ENCODE assay signal across 32 cellular contexts in genomic region chr12:30567082-30567481, GRCh38.
"Had no signal": no experiment of that assay in that cellular context is flagged by ENCODE, and none has a peak within 500 bp of the region (broad histone marks: within the 10 kb centered on the region; RNA-seq: fewer than 3 reads in every experiment).

No MANE protein-coding gene starts in this region.

- H3K4me3 ChIP-seq: adrenal gland, body of pancreas, breast epithelium had no signal

- H3K4me1 ChIP-seq: adrenal gland, breast epithelium had no signal

- DNase-seq: activated B cell treated with CpG ODN at 0.5 μM for 24 hours; activated CD4-positive, alpha-beta memory T cell treated with anti-CD3 and anti-CD28 coated beads for 36 hours; activated CD4-positive, alpha-beta T cell treated with anti-CD3 and anti-CD28 coated beads for 4 hours; activated CD4-positive, alpha-beta T cell treated with anti-CD3 and anti-CD28 coated beads, Interleukin-2, amount 10 ng/mL, durations not matched to agents 24 days and 14 days; activated CD4-positive, alpha-beta T cell treated with anti-CD3 and anti-CD28 coated beads, Interleukin-2, amount 50 U/mL, for 1 hour; activated CD4-positive, alpha-beta T cell treated with anti-CD3 and anti-CD28 coated beads, Interleukin-2, amount 50 U/mL, for 4 hours; activated CD4-positive, CD25-positive, alpha-beta regulatory T cell treated with anti-CD3 and anti-CD28 coated beads, Interleukin-2, amount 50 U/mL, for 72 hours; activated CD8-positive, alpha-beta memory T cell treated with anti-CD3 and anti-CD28 coated beads, Interleukin-2, amount 50 U/mL, for 4 hours; activated CD8-positive, alpha-beta T cell treated with anti-CD3 and anti-CD28 coated beads for 36 hours; activated effector memory CD4-positive, alpha-beta T cell treated with anti-CD3 and anti-CD28 coated beads, Interleukin-2, amount 50 U/mL, for 16 hours; activated gamma-delta T cell treated with Interleukin-2 at 50 U/mL for 16 hours; activated naive CD4-positive, alpha-beta T cell; activated naive CD4-positive, alpha-beta T cell treated with anti-CD3 and anti-CD28 coated beads for 36 hours; activated naive CD4-positive, alpha-beta T cell treated with anti-CD3 and anti-CD28 coated beads, Interleukin-2, amount 50 U/mL, for 16 hours; activated naive CD8-positive, alpha-beta T cell treated with anti-CD3 and anti-CD28 coated beads for 36 hours; activated T-cell treated with anti-CD3 and anti-CD28 coated beads for 4 hours; activated T-cell treated with anti-CD3 and anti-CD28 coated beads, Interleukin-2, amount 50 U/mL, for 1 hour; activated T-cell treated with anti-CD3 and anti-CD28 coated beads, Interleukin-2, amount 50 U/mL, for 4 hours; activated T-cell treated with anti-CD3 and anti-CD28 coated beads, Interleukin-2, amount 50 U/mL, for 72 hours; adrenal gland; amniotic stem cell; aorta; body of pancreas; brain microvascular endothelial cell; central memory CD4-positive, alpha-beta T cell; T-helper 1 cell; T-helper 2 cell; T-helper 9 cell had no signal

- ATAC-seq: activated CD8-positive, alpha-beta T cell treated with anti-CD3 and anti-CD28 coated beads for 36 hours; activated naive CD4-positive, alpha-beta T cell treated with anti-CD3 and anti-CD28 coated beads, Interleukin-2, amount 50 U/mL, for 72 hours; activated T-cell treated with anti-CD3 and anti-CD28 coated beads, Interleukin-2, amount 50 U/mL, for 4 hours; activated T-cell treated with anti-CD3 and anti-CD28 coated beads, Interleukin-2, amount 50 U/mL, for 72 hours; activated T-helper 17 cell treated with anti-CD3 and anti-CD28 coated beads, Interleukin-2, amount 50 U/mL, for 72 hours; body of pancreas had no signal

- H3K27ac ChIP-seq: adrenal gland, brain microvascular endothelial cell, breast epithelium, VCaP had no signal

- H3K27me3 ChIP-seq: adrenal gland, body of pancreas, brain microvascular endothelial cell, breast epithelium had no signal

- H3K36me3 ChIP-seq: adrenal gland, brain microvascular endothelial cell, breast epithelium had no signal

- H3K9me3 ChIP-seq: adrenal gland, body of pancreas had no signal
